In the genomic region with DNA sequence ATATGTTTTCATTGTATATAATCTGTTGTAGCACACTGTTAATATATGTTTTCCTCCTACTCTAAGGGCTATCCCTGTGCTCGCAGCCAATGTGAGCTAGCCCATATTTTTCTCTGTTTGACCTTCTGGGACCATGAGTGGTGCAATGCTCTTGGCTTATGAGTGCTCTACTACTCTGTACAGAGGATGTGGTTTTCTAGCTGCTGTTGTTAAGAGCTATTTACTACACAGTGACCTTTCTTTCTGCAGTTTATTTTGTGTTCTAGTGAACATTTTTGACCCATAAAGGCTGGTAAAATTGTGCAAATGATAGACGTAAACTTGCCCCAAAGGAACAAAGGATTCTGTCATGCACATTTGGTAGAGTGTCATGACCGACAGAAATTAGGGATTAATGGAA, we compare ENCODE assay signal across 33 cellular contexts.
"Had no signal": no experiment of that assay in that cellular context is flagged by ENCODE, and none has a peak within 500 bp of the region (broad histone marks: within the 10 kb centered on the region; RNA-seq: fewer than 3 reads in every experiment).

No MANE protein-coding gene starts in this region.

- H3K27ac ChIP-seq: adrenal gland, ascending aorta, prostate gland, suprapubic skin, tibial artery, WERI-Rb-1 had no signal

- H3K4me1 Mint-ChIP-seq: activated naive CD8-positive, alpha-beta T cell treated with anti-CD3 and anti-CD28 coated beads for 36 hours; memory B cell; natural killer cell; stimulated activated naive B cell treated with anti-CD40 and anti-IgM and Interleukin-4, amounts not matched to agents 10 μg/mL and 1 μg/mL and 100 μg/mL, for 72 hours had no signal

- H3K36me3 ChIP-seq: adrenal gland, ascending aorta, prostate gland, suprapubic skin, tibial artery, WERI-Rb-1 had no signal

- ATAC-seq: activated CD4-positive, CD25-positive, alpha-beta regulatory T cell treated with anti-CD3 and anti-CD28 coated beads, Interleukin-2, amount 50 U/mL, for 24 hours; effector memory CD8-positive, alpha-beta T cell; natural killer cell; stimulated activated naive B cell treated with anti-CD40 and anti-IgM and Interleukin-4, amounts not matched to agents 10 μg/mL and 1 μg/mL and 100 μg/mL, for 72 hours had no signal

- H3K4me1 ChIP-seq: adrenal gland, ascending aorta, prostate gland, suprapubic skin, tibial artery had no signal

- H3K4me3 Mint-ChIP-seq: activated CD4-positive, alpha-beta memory T cell treated with anti-CD3 and anti-CD28 coated beads for 36 hours; activated naive CD4-positive, alpha-beta T cell treated with anti-CD3 and anti-CD28 coated beads for 36 hours; activated naive CD8-positive, alpha-beta T cell treated with anti-CD3 and anti-CD28 coated beads for 36 hours; activated T-helper 1 cell treated with anti-CD3 and anti-CD28 coated beads, Interleukin-12 subunit alpha, Interleukin-12 subunit beta, Interleukin-2, Interleukin-4 antibody, amounts not matched to agents 30 ng/mL and 10 ng/mL and 1 ng/mL, durations not matched to agents 14 hours and 24 hours and 36 hours; brain; effector memory CD8-positive, alpha-beta T cell; memory B cell; natural killer cell; stimulated activated naive B cell treated with anti-CD40 and anti-IgM and Interleukin-4, amounts not matched to agents 10 μg/mL and 1 μg/mL and 100 μg/mL, for 72 hours; T-helper 1 cell treated with Interleukin-12 subunit alpha and Interleukin-12 subunit beta and Interleukin-4 antibody, amounts not matched to agents 30 μg/mL and 1 μg/mL, for 36 hours had no signal

- H3K4me3 ChIP-seq: adrenal gland, ascending aorta, prostate gland, smooth muscle cell, suprapubic skin, tibial artery had no signal

- H3K27ac Mint-ChIP-seq: activated CD4-positive, alpha-beta memory T cell treated with anti-CD3 and anti-CD28 coated beads for 36 hours; activated naive CD4-positive, alpha-beta T cell treated with anti-CD3 and anti-CD28 coated beads for 36 hours; activated naive CD8-positive, alpha-beta T cell treated with anti-CD3 and anti-CD28 coated beads for 36 hours; activated T-helper 1 cell treated with anti-CD3 and anti-CD28 coated beads, Interleukin-12 subunit alpha, Interleukin-12 subunit beta, Interleukin-2, Interleukin-4 antibody, amounts not matched to agents 30 ng/mL and 10 ng/mL and 1 ng/mL, durations not matched to agents 14 hours and 24 hours and 36 hours; effector memory CD8-positive, alpha-beta T cell; memory B cell; natural killer cell; stimulated activated naive B cell treated with anti-CD40 and anti-IgM and Interleukin-4, amounts not matched to agents 10 μg/mL and 1 μg/mL and 100 μg/mL, for 72 hours; T-helper 1 cell treated with Interleukin-12 subunit alpha and Interleukin-12 subunit beta and Interleukin-4 antibody, amounts not matched to agents 30 μg/mL and 1 μg/mL, for 36 hours had no signal

- H3K4me2 ChIP-seq: smooth muscle cell had no signal

- H3K9me3 Mint-ChIP-seq: activated CD4-positive, alpha-beta memory T cell treated with anti-CD3 and anti-CD28 coated beads for 36 hours; activated naive CD4-positive, alpha-beta T cell treated with anti-CD3 and anti-CD28 coated beads for 36 hours; activated naive CD8-positive, alpha-beta T cell treated with anti-CD3 and anti-CD28 coated beads for 36 hours; activated T-helper 1 cell treated with anti-CD3 and anti-CD28 coated beads, Interleukin-12 subunit alpha, Interleukin-12 subunit beta, Interleukin-2, Interleukin-4 antibody, amounts not matched to agents 30 ng/mL and 10 ng/mL and 1 ng/mL, durations not matched to agents 14 hours and 24 hours and 36 hours; effector memory CD8-positive, alpha-beta T cell; memory B cell; natural killer cell; stimulated activated naive B cell treated with anti-CD40 and anti-IgM and Interleukin-4, amounts not matched to agents 10 μg/mL and 1 μg/mL and 100 μg/mL, for 72 hours; T-helper 1 cell treated with Interleukin-12 subunit alpha and Interleukin-12 subunit beta and Interleukin-4 antibody, amounts not matched to agents 30 μg/mL and 1 μg/mL, for 36 hours had no signal

- DNase-seq: activated CD4-positive, alpha-beta memory T cell treated with anti-CD3 and anti-CD28 coated beads for 36 hours; activated CD4-positive, alpha-beta T cell treated with anti-CD3 and anti-CD28 coated beads for 48 hours; activated CD8-positive, alpha-beta memory T cell treated with anti-CD3 and anti-CD28 coated beads, Interleukin-2, amount 50 U/mL, for 4 hours; activated effector memory CD4-positive, alpha-beta T cell treated with anti-CD3 and anti-CD28 coated beads, Interleukin-2, amount 50 U/mL, for 16 hours; activated naive CD4-positive, alpha-beta T cell treated with anti-CD3 and anti-CD28 coated beads for 36 hours; activated naive CD8-positive, alpha-beta T cell treated with anti-CD3 and anti-CD28 coated beads for 36 hours; activated T-cell treated with anti-CD3 and anti-CD28 coated beads, Interleukin-2, amount 50 U/mL, for 1 hour; adrenal gland; cortex of kidney; effector memory CD8-positive, alpha-beta T cell; erythroblast; head of caudate nucleus; hippocampal formation; left cardiac atrium; natural killer cell; retina; stimulated activated CD4-positive, alpha-beta T cell treated with anti-CD3 and anti-CD28 coated beads, Interleukin-1b, Interleukin-23, amount 100 ng/mL, for 48 hours; stimulated activated CD4-positive, alpha-beta T cell treated with anti-CD3 and anti-CD28 coated beads, Interleukin-4, amount 100 ng/mL, for 4 hours; stimulated activated CD8-positive, alpha-beta memory T cell treated with anti-CD3 and anti-CD28 coated beads, Interleukin-4, amount 100 ng/mL, for 48 hours; stimulated activated naive B cell treated with anti-CD40 and anti-IgM and Interleukin-4, amounts not matched to agents 10 μg/mL and 1 μg/mL and 100 μg/mL, for 72 hours; T1000; tibial artery; WERI-Rb-1 had no signal

- FAIRE-seq: keratinocyte had no signal

- H3K9me3 ChIP-seq: adrenal gland, ascending aorta, prostate gland, suprapubic skin, tibial artery had no signal

- H3K27me3 ChIP-seq: adrenal gland, ascending aorta, suprapubic skin, tibial artery had no signal

- H3K27me3 Mint-ChIP-seq: activated naive CD8-positive, alpha-beta T cell treated with anti-CD3 and anti-CD28 coated beads for 36 hours had no signal

- H3K36me3 Mint-ChIP-seq: activated CD4-positive, alpha-beta memory T cell treated with anti-CD3 and anti-CD28 coated beads for 36 hours; activated naive CD8-positive, alpha-beta T cell treated with anti-CD3 and anti-CD28 coated beads for 36 hours; brain; memory B cell; natural killer cell had no signal
